Comparison of ENCODE assay signal across 10 cellular contexts in genomic region chr10:61663466-61663865, GRCh38. TPM values are rescaled to one million over a fixed set of nuclear protein-coding genes. Genes with fewer than 3 reads are reported as not detected.
A peak's percentile ranks its signal among the peaks of the same experiment; 100 is the strongest.
DNase-seq lines count a peak whose midpoint lies in the region; ATAC-seq and TF ChIP-seq lines count a peak whose summit lies in the region.
"Had no signal": no experiment of that assay in that cellular context is flagged by ENCODE, and none has a peak within 500 bp of the region (broad histone marks: within the 10 kb centered on the region; RNA-seq: fewer than 3 reads in every experiment).

No MANE protein-coding gene starts in this region.

- no peaks in the 10 kb centered on the region for H3K36me3 Mint-ChIP-seq in activated CD8-positive, alpha-beta memory T cell treated with anti-CD3 and anti-CD28 coated beads, Interleukin-2, amount 10 ng/mL, durations not matched to agents 7 days and 5 days

- intact Hi-C loops in Panc1 (cut with micrococcal nuclease; ENCODE audit: unreplicated experiment) = loop anchor here (10.0 kb wide), 1 partner anchor 171 kb away; no protein-coding TSS in a partner anchor

- H3K9me3 ChIP-seq in Panc1 (ENCODE audit: control insufficient read depth, insufficient read depth, low read depth, low read length) = no peaks in the 10 kb centered on the region
- H3K9me3 ChIP-seq: neutrophil had no signal

- H3K4me1 ChIP-seq in Panc1 (ENCODE audit: control insufficient read depth, insufficient read depth, low read length) = peaks cover 18% of the 10 kb centered on the region

- in situ Hi-C loops in Panc1 (cut with HindIII; ENCODE audit: low pct_unique_long_range_greater_than_20kb, low sequenced_read_pairs) = no loop called here

- ATAC-seq in Panc1 = no peak
- no peak for ATAC-seq in activated CD4-positive, CD25-positive, alpha-beta regulatory T cell treated with anti-CD3 and anti-CD28 coated beads, Interleukin-2, amount 50 U/mL, for 24 hours
- no peak for ATAC-seq in activated CD8-positive, alpha-beta memory T cell treated with anti-CD3 and anti-CD28 coated beads, Interleukin-2, amount 10 ng/mL, durations not matched to agents 7 days and 5 days

- H3K4me3 Mint-ChIP-seq in activated CD8-positive, alpha-beta memory T cell treated with anti-CD3 and anti-CD28 coated beads, Interleukin-2, amount 10 ng/mL, durations not matched to agents 7 days and 5 days = no peak overlapping the region

- peak overlapping the region; percentile 89 for H3K27ac ChIP-seq in Panc1 (ENCODE audit: low read length)
- H3K27ac ChIP-seq: neutrophil had no signal

- peaks cover 42% of the 10 kb centered on the region for H3K27me3 Mint-ChIP-seq in activated CD8-positive, alpha-beta memory T cell treated with anti-CD3 and anti-CD28 coated beads, Interleukin-2, amount 10 ng/mL, durations not matched to agents 7 days and 5 days

- no peaks in the 10 kb centered on the region for H3K9me3 Mint-ChIP-seq in activated CD8-positive, alpha-beta memory T cell treated with anti-CD3 and anti-CD28 coated beads, Interleukin-2, amount 10 ng/mL, durations not matched to agents 7 days and 5 days (ENCODE audit: low read depth)

- H3K4me3 ChIP-seq in AG10803 (ENCODE audit: low read length) (peak overlapping the region; percentile 70), Panc1 (ENCODE audit: low read depth in 2 of 2, low read length in 2 of 2) (peak overlapping the region; percentile 71 to 78), foreskin fibroblast (ENCODE audit: low read depth in 1 of 2, low read length in 2 of 2) (peak overlapping the region; percentile 68 to 78)

- CTCF ChIA-PET in Panc1 (lab: Charles Lee) = no interaction called here
- CTCF ChIA-PET in activated CD8-positive, alpha-beta memory T cell treated with anti-CD3 and anti-CD28 coated beads, Interleukin-2, amount 10 ng/mL, durations not matched to agents 7 days and 5 days (lab: Charles Lee) = no interaction called here

- DNase-seq in AG10803 (ENCODE audit: low read depth) = no peak
- no peak for DNase-seq in Panc1 (ENCODE audit: low read depth, low spot score)
- peak in 1 of 2 donors; percentile 34 for DNase-seq in foreskin fibroblast
- peak; percentile 62 for DNase-seq in pons (ENCODE audit: low spot score)
- DNase-seq in activated CD4-positive, alpha-beta T cell treated with anti-CD3 and anti-CD28 coated beads for 4 hours = no peak
- DNase-seq in activated CD8-positive, alpha-beta memory T cell treated with anti-CD3 and anti-CD28 coated beads, Interleukin-2, amount 10 ng/mL, durations not matched to agents 7 days and 5 days = no peak
- DNase-seq in activated CD4-positive, alpha-beta T cell treated with anti-CD3 and anti-CD28 coated beads, Interleukin-2, amount 50 U/mL, for 4 hours = no peak
- DNase-seq: activated naive CD4-positive, alpha-beta T cell treated with anti-CD3 and anti-CD28 coated beads, Interleukin-2, amount 50 U/mL, for 16 hours had no signal

- H3K36me3 ChIP-seq in Panc1 (ENCODE audit: control insufficient read depth, insufficient read depth, low read length) = no peaks in the 10 kb centered on the region
- H3K36me3 ChIP-seq: neutrophil had no signal

- BruUV-seq in Panc1 (replicated peaks; lab: Mats Ljungman, UMichigan) = no TSS peak

- POLR2A ChIA-PET in Panc1 (lab: Charles Lee) = no interaction called here

- H3K27me3 ChIP-seq in Panc1 (ENCODE audit: control insufficient read depth, insufficient read depth, low read length) = no peaks in the 10 kb centered on the region

- H3K27ac Mint-ChIP-seq in activated CD8-positive, alpha-beta memory T cell treated with anti-CD3 and anti-CD28 coated beads, Interleukin-2, amount 10 ng/mL, durations not matched to agents 7 days and 5 days = no peak overlapping the region

- TF ChIP-seq CTCF in AG10803 (conservative IDR thresholded peaks at IDR 0.05; ENCODE audit: low read length) (no peak), Panc1 (IDR thresholded peaks at IDR 0.05) (no peak), foreskin fibroblast (IDR thresholded peaks at IDR 0.05; ENCODE audit: low read depth, low read length) (no peak)

- no peaks in the 10 kb centered on the region for H3K4me1 Mint-ChIP-seq in activated CD8-positive, alpha-beta memory T cell treated with anti-CD3 and anti-CD28 coated beads, Interleukin-2, amount 10 ng/mL, durations not matched to agents 7 days and 5 days

RNA-seq across cellular contexts. Expression of gene CABCOCO1, which starts 0.7 kb away (rescaled TPM):
- total RNA-seq in Panc1 (2021; ENCODE audit: unreplicated experiment) = 4.0 TPM
- 2.7 TPM for polyA plus RNA-seq in Panc1 (2012; ENCODE audit: insufficient read length)
- total RNA-seq in activated CD8-positive, alpha-beta memory T cell treated with anti-CD3 and anti-CD28 coated beads, Interleukin-2, amount 10 ng/mL, durations not matched to agents 7 days and 5 days = not detected
